In the genomic region with DNA sequence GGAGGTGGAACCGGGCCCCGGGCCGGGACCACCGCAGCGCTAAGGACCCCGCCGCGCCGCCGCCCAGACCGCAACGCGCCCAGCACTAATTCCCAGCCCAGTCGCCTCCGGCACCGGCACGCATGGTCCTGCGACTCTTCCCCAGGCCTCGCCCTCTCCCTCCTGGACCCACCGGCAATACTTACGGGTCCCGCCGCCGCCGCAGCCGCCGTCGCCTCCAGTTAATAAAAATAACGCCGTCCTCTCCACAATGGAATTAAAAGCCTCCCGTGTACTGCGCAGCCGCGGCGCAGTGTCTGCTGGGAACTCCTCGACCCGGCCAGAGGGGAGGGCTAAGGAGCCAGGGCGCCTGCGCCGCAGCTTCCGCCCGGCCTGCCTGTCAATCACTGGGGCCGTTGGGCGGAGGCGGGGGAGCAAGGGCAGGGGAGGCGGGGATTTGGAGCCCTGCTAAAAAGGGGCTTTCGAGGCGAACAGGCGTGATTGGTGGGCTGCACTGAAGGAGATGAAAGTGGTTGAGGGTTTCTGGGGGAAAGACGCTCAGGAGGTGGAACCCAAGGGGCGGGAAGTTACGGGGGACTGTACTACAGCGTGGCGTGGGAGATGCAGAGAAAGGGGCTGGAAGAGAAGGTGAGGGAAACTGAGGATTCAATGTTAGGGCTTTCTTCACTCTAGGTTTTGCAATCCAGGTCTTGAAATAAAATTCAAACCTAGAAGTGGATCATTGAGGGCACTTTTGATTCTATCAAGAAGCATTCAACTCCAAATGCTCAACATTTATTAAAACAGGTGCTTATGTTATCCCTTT, we compare ENCODE assay signal across 1 cellular context.
TF ChIP-seq lines count a peak whose summit lies in the region.

Gene ZNF281, minus strand, starts transcription at position 276 of the 805 bp plus-strand sequence. CDS start 331 bp downstream, outside the sequence.

TF ChIP-seq in WTC11, 78 proteins besides CTCF, POLR2A, EP300 and RAD21 (continued from another document):
- TF ChIP-seq NFE2L1 (CRISPR knock-in tag; IDR thresholded peaks at IDR 0.05) (peak; percentile 65; the same call in 1 of the 2 replicates), JUN (CRISPR knock-in tag; IDR thresholded peaks at IDR 0.05) (no peak)
